ENCODE assay signal across 19 cellular contexts in the genomic region with DNA sequence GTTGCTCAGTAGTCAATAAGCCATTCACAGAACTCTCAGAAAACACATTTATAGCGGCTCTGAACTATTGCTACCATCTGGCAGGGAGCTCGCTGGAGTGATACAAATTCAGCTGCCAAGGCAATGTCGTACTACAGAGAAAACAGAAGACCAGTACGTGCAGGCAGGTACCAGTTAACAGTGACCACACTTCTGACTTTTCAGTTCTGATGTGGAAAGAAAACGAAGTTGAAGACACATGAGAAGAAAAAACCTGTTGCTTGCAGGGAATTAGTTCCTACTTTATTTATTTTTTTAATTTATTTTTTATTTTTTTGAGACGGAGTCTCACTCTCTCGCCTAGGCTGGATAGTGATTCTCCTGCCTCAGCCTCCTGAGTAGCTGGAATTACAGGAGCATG.
DNase-seq lines count a peak whose midpoint lies in the region; TF ChIP-seq lines count a peak whose summit lies in the region.
"Had no signal": no experiment of that assay in that cellular context is flagged by ENCODE, and none has a peak within 500 bp of the region (broad histone marks: within the 10 kb centered on the region; RNA-seq: fewer than 3 reads in every experiment).

No MANE protein-coding gene starts in this region.

- no peaks in the 10 kb centered on the region for H3K79me2 ChIP-seq in PC-9 (ENCODE audit: low read depth)

- H3K4me2 ChIP-seq in PC-9: no peak overlapping the region
- H3K4me2 ChIP-seq: BLaER1 treated with 17β-estradiol and CSF1 and Interleukin-3, amounts not matched to agents 10 nM and 100 nM had no signal

- CTCF ChIA-PET in PC-9 (lab: Charles Lee): no interaction called here

- H3F3A ChIP-seq in PC-9 (ENCODE audit: insufficient read depth, low read depth): peaks cover 28% of the 10 kb centered on the region

- TF ChIP-seq CTCF in PC-9 (conservative IDR thresholded peaks at IDR 0.05) (no peak), endodermal cell (conservative IDR thresholded peaks at IDR 0.05) (no peak), stomach (IDR thresholded peaks at IDR 0.05) (no peak)

- intact Hi-C loops in PC-9 (cut with micrococcal nuclease; ENCODE audit: unreplicated experiment) (no loop called here), stomach (cut with DNase I; ENCODE audit: low total_unique reads) (no loop called here)

- WGBS in endodermal cell (ENCODE audit: insufficient coverage in 1 of 2, insufficient read length in 1 of 2), 2 experiments: 94 to 95% methylated on average over 4 to 7 of the region's 7 CpGs
- WGBS in stomach, 5 donors: 95 to 97% (median 96%) methylated on average over 7 of the region's 7 CpGs

- TF ChIP-seq EP300 in stomach (IDR thresholded peaks at IDR 0.05): no peak

- BruUV-seq in PC-9 (replicated peaks; lab: Mats Ljungman, UMichigan): TSS peak; percentile 17

- TF ChIP-seq POLR2A in stomach (IDR thresholded peaks at IDR 0.05): no peak

- POLR2A ChIA-PET in PC-9 (lab: Charles Lee; ENCODE audit: unreplicated experiment): no interaction called here

- no peak overlapping the region for H2AFZ ChIP-seq in PC-9

- no peak overlapping the region for H3K9ac ChIP-seq in endodermal cell (ENCODE audit: extremely low read depth, low read length, poor library complexity, severe bottlenecking)
- H3K9ac ChIP-seq: BLaER1 treated with 17β-estradiol and CSF1 and Interleukin-3, amounts not matched to agents 10 nM and 100 nM had no signal

- no peak overlapping the region for H3K4me3 Mint-ChIP-seq in endodermal cell
- H3K4me3 Mint-ChIP-seq: CD14-positive monocyte; CD4-positive, alpha-beta T cell; CD8-positive, alpha-beta memory T cell had no signal

- no peaks in the 10 kb centered on the region for H3K27me3 ChIP-seq in PC-9 (ENCODE audit: insufficient read depth, low read depth)
- H3K27me3 ChIP-seq in endodermal cell (ENCODE audit: control insufficient read depth, insufficient read depth, low read length, poor library complexity, severe bottlenecking): no peaks in the 10 kb centered on the region
- no peaks in the 10 kb centered on the region for H3K27me3 ChIP-seq in stomach
- H3K27me3 ChIP-seq: BE2C; BLaER1 treated with 17β-estradiol and CSF1 and Interleukin-3, amounts not matched to agents 10 nM and 100 nM had no signal

- peak overlapping the region; percentile 13 for H3K27ac Mint-ChIP-seq in endodermal cell
- H3K27ac Mint-ChIP-seq: CD14-positive monocyte; CD4-positive, alpha-beta T cell had no signal

- peaks cover 38% of the 10 kb centered on the region for H3K4me1 ChIP-seq in PC-9 (replicated peaks; ENCODE audit: insufficient read depth)
- H3K4me1 ChIP-seq in endodermal cell (ENCODE audit: control insufficient read depth, insufficient read depth, low read length): no peaks in the 10 kb centered on the region
- no peaks in the 10 kb centered on the region for H3K4me1 ChIP-seq in stomach
- H3K4me1 ChIP-seq: BE2C, HAP-1 had no signal

- H3K9me3 ChIP-seq in PC-9 (ENCODE audit: insufficient read depth, low read depth) (no peaks in the 10 kb centered on the region), endodermal cell (ENCODE audit: control insufficient read depth, low read length) (no peaks in the 10 kb centered on the region), stomach (no peaks in the 10 kb centered on the region)
- H3K9me3 ChIP-seq: A549; BE2C; BLaER1 treated with 17β-estradiol and CSF1 and Interleukin-3, amounts not matched to agents 10 nM and 100 nM; HAP-1 had no signal

- H3K36me3 Mint-ChIP-seq in endodermal cell (ENCODE audit: low read depth): peaks cover 53% of the 10 kb centered on the region
- H3K36me3 Mint-ChIP-seq: CD14-positive monocyte; CD8-positive, alpha-beta memory T cell had no signal

- H4K20me1 ChIP-seq in PC-9 (ENCODE audit: insufficient read depth): no peaks in the 10 kb centered on the region
- H4K20me1 ChIP-seq: BLaER1 treated with 17β-estradiol and CSF1 and Interleukin-3, amounts not matched to agents 10 nM and 100 nM had no signal

- no peaks in the 10 kb centered on the region for H3K4me1 Mint-ChIP-seq in endodermal cell
- H3K4me1 Mint-ChIP-seq: CD14-positive monocyte had no signal

- no peaks in the 10 kb centered on the region for H3K9me2 ChIP-seq in PC-9 (ENCODE audit: insufficient read depth)

- no peaks in the 10 kb centered on the region; the same call in 1 of the 2 replicates for H3K36me3 ChIP-seq in PC-9 (ENCODE audit: low read depth)
- peaks cover 22% of the 10 kb centered on the region for H3K36me3 ChIP-seq in endodermal cell (ENCODE audit: control insufficient read depth, insufficient read depth, low read length)
- peaks cover 0 to 45% (median 33%) of the 10 kb centered on the region in 4 donors for H3K36me3 ChIP-seq in stomach

- H3K4me3 ChIP-seq in PC-9 (no peak overlapping the region), endodermal cell (ENCODE audit: low read length) (no peak overlapping the region), stomach (no peak overlapping the region)
- H3K4me3 ChIP-seq: A549; BLaER1 treated with 17β-estradiol and CSF1 and Interleukin-3, amounts not matched to agents 10 nM and 100 nM; HAP-1 had no signal

- DNase-seq in NCI-H1694 (lab: John Stamatoyannopoulos, UW) (peak; percentile 4), NCI-H1694 treated with DMSO at 0.1 percent for 48 hours (lab: John Stamatoyannopoulos, UW) (no peak), PC-9 (no peak), endodermal cell (no peak), NCI-H526 (lab: John Stamatoyannopoulos, UW) (no peak), stomach (no peak)
- DNase-seq: 8988T; ACHN; AML-193; BE2C; CD4-positive, alpha-beta T cell; CD8-positive, alpha-beta memory T cell; DMS153; DND-41; GOT3 had no signal

- no peaks in the 10 kb centered on the region for H3K9me3 Mint-ChIP-seq in endodermal cell
- H3K9me3 Mint-ChIP-seq: CD14-positive monocyte; CD4-positive, alpha-beta T cell; CD8-positive, alpha-beta memory T cell had no signal

- no peak overlapping the region for H3K27ac ChIP-seq in PC-9
- H3K27ac ChIP-seq in endodermal cell (ENCODE audit: low read depth, low read length): no peak overlapping the region
- no peak overlapping the region for H3K27ac ChIP-seq in stomach
- H3K27ac ChIP-seq: A549; BLaER1 treated with 17β-estradiol and CSF1 and Interleukin-3, amounts not matched to agents 10 nM and 100 nM had no signal

- H3K27me3 Mint-ChIP-seq in endodermal cell (ENCODE audit: insufficient read depth): no peaks in the 10 kb centered on the region
